8 cellular contexts compared by ENCODE assay signal in genomic region chr3:64399205-64399800, GRCh38.
DNase-seq lines count a peak whose midpoint lies in the region; ATAC-seq, FAIRE-seq and TF ChIP-seq lines count a peak whose summit lies in the region.

No MANE protein-coding gene starts in this region.

- in situ Hi-C loops in K562 (cut with MboI), result no loop called here

- intact Hi-C loops in K562 (cut with micrococcal nuclease), result loop anchor here (2.0 kb wide), 1 partner anchor 369 kb away; no protein-coding TSS in a partner anchor

- H3K9ac ChIP-seq in K562 (ENCODE audit: insufficient read depth in 1 of 2, low read depth in 2 of 2, low read length in 2 of 2), result no peak overlapping the region

- no peak overlapping the region for H3K27ac ChIP-seq in K562 (ENCODE audit: extremely low read depth, low read depth, low read length)
- H3K27ac ChIP-seq in suprapubic skin, result no peak overlapping the region

- H3K9me3 ChIP-seq in K562 (replicated peaks; ENCODE audit: control insufficient read depth, insufficient read depth, low read depth, low read length) (no peaks in the 10 kb centered on the region), suprapubic skin (no peaks in the 10 kb centered on the region)

- peak; percentile 84 for ATAC-seq in GM19351 (IDR thresholded peaks at IDR 0.05; ENCODE audit: unreplicated experiment)
- ATAC-seq in K562, result 0 out of 3 replicates have a peak, but pooled peaks have one; percentile 40
- ATAC-seq in GM19463 (IDR thresholded peaks at IDR 0.05; ENCODE audit: unreplicated experiment), result no peak

- POLR2A ChIA-PET in K562 (lab: Yijun Ruan, JAX), result no interaction called here

- H3K79me2 ChIP-seq in K562 (ENCODE audit: control insufficient read depth, insufficient read depth, low read length), result no peaks in the 10 kb centered on the region

- no peaks in the 10 kb centered on the region for H4K20me1 ChIP-seq in K562 (replicated peaks; ENCODE audit: control insufficient read depth, insufficient read depth, low read length)

- H3K4me1 ChIP-seq in K562 (replicated peaks in 1 of 2; ENCODE audit: control insufficient read depth in 2 of 2, insufficient read depth in 2 of 2, low read length in 2 of 2) (no peaks in the 10 kb centered on the region), suprapubic skin (no peaks in the 10 kb centered on the region)

- H3K27me3 ChIP-seq in K562 (ENCODE audit: control insufficient read depth in 2 of 2, insufficient read depth in 2 of 2, low read length in 2 of 2) (no peaks in the 10 kb centered on the region), suprapubic skin (no peaks in the 10 kb centered on the region)

- no peak overlapping the region for H3K4me2 ChIP-seq in K562 (ENCODE audit: insufficient read depth, low read length)

- no TSS peak for BruUV-seq in K562 (replicated peaks; lab: Mats Ljungman, UMichigan)

- TF ChIP-seq RAD21 in K562 (CRISPR knock-in tag; conservative IDR thresholded peaks at IDR 0.05 in 1 of 2, IDR thresholded peaks at IDR 0.05 in 1 of 2), result peak; percentile 23 to 46; a peak in 3 of 4 replicates

- no peak for TF ChIP-seq EP300 in K562 (IDR thresholded peaks at IDR 0.05; ENCODE audit: low read length)
- no peak for TF ChIP-seq EP300 in suprapubic skin (IDR thresholded peaks at IDR 0.05)

- no peaks in the 10 kb centered on the region for H3K9me1 ChIP-seq in K562 (ENCODE audit: control insufficient read depth, insufficient read depth, low read length)

- H3K4me3 ChIP-seq in K562, result no peak overlapping the region
- H3K4me3 ChIP-seq in suprapubic skin, result no peak overlapping the region

- no peak for TF ChIP-seq POLR2A in K562 (conservative IDR thresholded peaks at IDR 0.05)
- TF ChIP-seq POLR2A in suprapubic skin (IDR thresholded peaks at IDR 0.05), result no peak

- CTCF ChIA-PET in K562 (lab: Yijun Ruan, JAX; ENCODE audit: low intra/inter-chr PET ratio), result interaction anchor here (1.2 kb wide), 1 partner anchor 369 kb away, joined by 4 read pairs; no protein-coding TSS in a partner anchor

- H3K36me3 ChIP-seq in K562 (ENCODE audit: control insufficient read depth, insufficient read depth, low read length), result no peaks in the 10 kb centered on the region
- no peaks in the 10 kb centered on the region for H3K36me3 ChIP-seq in suprapubic skin

- no peak overlapping the region for H2AFZ ChIP-seq in K562 (ENCODE audit: low read depth, low read length)

- DNase-seq in DMS153 treated with DMSO at 0.1 percent for 48 hours (lab: John Stamatoyannopoulos, UW; ENCODE audit: unreplicated experiment), result peak; percentile 1
- DNase-seq in NCI-H1694 (lab: John Stamatoyannopoulos, UW), result peak; percentile 18
- peak; percentile 11 to 19 (median 14) for DNase-seq in K562 (ENCODE audit: extremely low read depth in 1 of 4, low spot score in 3 of 4)
- DNase-seq in inferior parietal cortex (ENCODE audit: extremely low spot score), result peak; percentile 78
- DNase-seq in suprapubic skin (ENCODE audit: low spot score in 2 of 2), result no peak
- DNase-seq in NCI-H2107 treated with DMSO at 0.1 percent for 48 hours (lab: John Stamatoyannopoulos, UW; ENCODE audit: unreplicated experiment), result no peak

- peak; percentile 30 to 50 (median 31); a peak in 4 of 6 replicates for TF ChIP-seq CTCF in K562 (IDR thresholded peaks at IDR 0.05 in 2 of 3, conservative IDR thresholded peaks at IDR 0.05 in 1 of 3; ENCODE audit: insufficient read depth in 2 of 3, low read depth in 1 of 3, low read length in 3 of 3)
- peak; percentile 47 to 69 for TF ChIP-seq CTCF in suprapubic skin (IDR thresholded peaks at IDR 0.05)

- peak; percentile 32 for FAIRE-seq in K562 (lab: Jason Lieb, UNC)

TF ChIP-seq in K562, 482 proteins besides CTCF, POLR2A, EP300 and RAD21:
- TF ChIP-seq ZBTB11 (CRISPR knock-in tag; IDR thresholded peaks at IDR 0.05) (peak in 1 of 3 experiments; percentile 57; a peak in 1 of 6 replicates), MYNN (IDR thresholded peaks at IDR 0.05) (no peak), MYNN (CRISPR knock-in tag; IDR thresholded peaks at IDR 0.05) (no peak), DEAF1 (CRISPR knock-in tag; IDR thresholded peaks at IDR 0.05) (0 out of 2 replicates have a peak, but pooled peaks have one; percentile 25)
TF ChIP-seq in K562: peak in this region for 2.

Comparison
In these comparisons a context has a peak if more than half of its experiments do, and no peak if none do; other contexts are left out.
1. DNase-seq: peak in DMS153 treated with DMSO at 0.1 percent for 48 hours (single experiment), NCI-H1694 (single experiment), K562 (4 of 4) and inferior parietal cortex (single experiment); none in suprapubic skin (0 of 2) and NCI-H2107 treated with DMSO at 0.1 percent for 48 hours (single experiment).